20 cellular contexts compared by ENCODE assay signal in genomic region chr16:20887207-20887606, GRCh38.
"Had no signal": no experiment of that assay in that cellular context is flagged by ENCODE, and none has a peak within 500 bp of the region (broad histone marks: within the 10 kb centered on the region; RNA-seq: fewer than 3 reads in every experiment).

No MANE protein-coding gene starts in this region.

- H3K27me3 Mint-ChIP-seq: effector memory CD8-positive, alpha-beta T cell; memory B cell; natural killer cell treated with Interleukin-12 subunit alpha and Interleukin-12 subunit beta and Interleukin-15 and Interleukin-18, amount 100 ng/mL, for 72 hours; type B pancreatic cell had no signal

- H3K27me3 ChIP-seq: esophagus muscularis mucosa, gastroesophageal sphincter, stomach had no signal

- H3K4me3 ChIP-seq: esophagus muscularis mucosa, gastroesophageal sphincter, left ventricle myocardium inferior, lower lobe of right lung, psoas muscle, skin epidermis, stomach had no signal

- DNase-seq: effector memory CD8-positive, alpha-beta T cell; glutamatergic neuron; immature natural killer cell; left ventricle myocardium inferior; lower lobe of right lung; midbrain; psoas muscle; retina; stimulated activated CD4-positive, alpha-beta T cell treated with anti-CD3 and anti-CD28 coated beads, Interleukin-2, amount 100 ng/mL, for 24 hours; stimulated activated CD4-positive, alpha-beta T cell treated with anti-CD3 and anti-CD28 coated beads, Interleukin-4, amount 100 ng/mL, for 4 hours; stimulated activated naive CD4-positive, alpha-beta T cell; stomach had no signal

- H3K4me3 Mint-ChIP-seq: effector memory CD8-positive, alpha-beta T cell; immature natural killer cell; memory B cell; natural killer cell treated with Interleukin-12 subunit alpha and Interleukin-12 subunit beta and Interleukin-15 and Interleukin-18, amount 100 ng/mL, for 72 hours; type B pancreatic cell had no signal

- H3K27ac ChIP-seq: epithelial cell of prostate, esophagus muscularis mucosa, gastroesophageal sphincter, left ventricle myocardium inferior, lower lobe of right lung, psoas muscle had no signal

- H3K27ac Mint-ChIP-seq: effector memory CD8-positive, alpha-beta T cell; immature natural killer cell; memory B cell; type B pancreatic cell had no signal

- H3K36me3 ChIP-seq: lower lobe of right lung had no signal

- H3K9me3 ChIP-seq: esophagus muscularis mucosa, gastroesophageal sphincter, left ventricle myocardium inferior, lower lobe of right lung, psoas muscle, stomach had no signal

- ATAC-seq: effector memory CD8-positive, alpha-beta T cell; gastroesophageal sphincter; lower lobe of right lung; psoas muscle; sciatic nerve had no signal

- H3K9me3 Mint-ChIP-seq: effector memory CD8-positive, alpha-beta T cell; immature natural killer cell; memory B cell; natural killer cell treated with Interleukin-12 subunit alpha and Interleukin-12 subunit beta and Interleukin-15 and Interleukin-18, amount 100 ng/mL, for 72 hours; type B pancreatic cell had no signal
